Comparison of ENCODE assay signal across 25 cellular contexts in genomic region chr2:221777119-221777518, GRCh38.
DNase-seq lines count a peak whose midpoint lies in the region; ATAC-seq, FAIRE-seq and TF ChIP-seq lines count a peak whose summit lies in the region.
"Had no signal": no experiment of that assay in that cellular context is flagged by ENCODE, and none has a peak within 500 bp of the region (broad histone marks: within the 10 kb centered on the region; RNA-seq: fewer than 3 reads in every experiment).

No MANE protein-coding gene starts in this region.

- CTCF ChIA-PET in HepG2 (lab: Yijun Ruan, JAX; ENCODE audit: low intra/inter-chr PET ratio, low total read pairs) = no interaction called here
- CTCF ChIA-PET in K562 (lab: Yijun Ruan, JAX; ENCODE audit: low intra/inter-chr PET ratio) = no interaction called here

- TF ChIP-seq POLR2A in HepG2 (IDR thresholded peaks at IDR 0.05; ENCODE audit: insufficient read depth in 1 of 2, low read depth in 2 of 2, low read length in 2 of 2) (no peak), right lobe of liver (IDR thresholded peaks at IDR 0.05) (no peak), K562 (conservative IDR thresholded peaks at IDR 0.05) (no peak), sigmoid colon (IDR thresholded peaks at IDR 0.05) (no peak)

- H3K9me1 ChIP-seq in K562 (ENCODE audit: control insufficient read depth, insufficient read depth, low read length) = no peaks in the 10 kb centered on the region

- TF ChIP-seq RAD21 in HepG2 (CRISPR knock-in tag; IDR thresholded peaks at IDR 0.05) (no peak), K562 (CRISPR knock-in tag; conservative IDR thresholded peaks at IDR 0.05 in 1 of 2, IDR thresholded peaks at IDR 0.05 in 1 of 2) (no peak)

- WGBS in HepG2 (ENCODE audit: low lambda C conversion rate) = 4% methylated on average over 1 of the region's 1 CpG
- WGBS in right lobe of liver (ENCODE audit: insufficient coverage, low coverage, low lambda C conversion rate, missing lambda C conversion rate) = 25% methylated on average over 1 of the region's 1 CpG
- 17% methylated on average over 1 of the region's 1 CpG for WGBS in K562 (ENCODE audit: insufficient coverage, low coverage, missing lambda C conversion rate)
- WGBS in sigmoid colon, 2 donors = 57 to 93% methylated on average over 1 of the region's 1 CpG
- WGBS in right cardiac atrium = 49% methylated on average over 1 of the region's 1 CpG

- TF ChIP-seq CTCF in HepG2 (CRISPR knock-in tag; IDR thresholded peaks at IDR 0.05) = no peak
- no peak for TF ChIP-seq CTCF in right lobe of liver (IDR thresholded peaks at IDR 0.05)
- TF ChIP-seq CTCF in K562 (IDR thresholded peaks at IDR 0.05 in 2 of 3, conservative IDR thresholded peaks at IDR 0.05 in 1 of 3; ENCODE audit: insufficient read depth in 2 of 3, low read depth in 1 of 3, low read length in 3 of 3) = no peak
- no peak for TF ChIP-seq CTCF in sigmoid colon (IDR thresholded peaks at IDR 0.05)

- H3K79me2 ChIP-seq in HepG2 (ENCODE audit: insufficient read depth, low read length) (no peaks in the 10 kb centered on the region), K562 (ENCODE audit: control insufficient read depth, insufficient read depth, low read length) (no peaks in the 10 kb centered on the region)

- H3K9ac ChIP-seq in HepG2 (ENCODE audit: insufficient read depth, low read depth, low read length) (no peak overlapping the region), K562 (ENCODE audit: insufficient read depth in 1 of 2, low read depth in 2 of 2, low read length in 2 of 2) (no peak overlapping the region)
- H3K9ac ChIP-seq: BLaER1 had no signal

- H4K20me1 ChIP-seq in HepG2 (ENCODE audit: insufficient read depth, low read length) = no peaks in the 10 kb centered on the region
- no peaks in the 10 kb centered on the region for H4K20me1 ChIP-seq in K562 (replicated peaks; ENCODE audit: control insufficient read depth, insufficient read depth, low read length)
- H4K20me1 ChIP-seq: BLaER1 had no signal

- no peak overlapping the region for H3K27ac ChIP-seq in HepG2 (ENCODE audit: extremely low read length, insufficient read depth, low read length)
- no peak overlapping the region for H3K27ac ChIP-seq in right lobe of liver
- H3K27ac ChIP-seq in K562 (ENCODE audit: extremely low read depth, low read depth, low read length) = no peak overlapping the region
- peak overlapping the region in 3 of 4 donors; percentile 14 to 82 (median 80) for H3K27ac ChIP-seq in sigmoid colon
- H3K27ac ChIP-seq in right cardiac atrium (ENCODE audit: low read length) = no peak overlapping the region
- H3K27ac ChIP-seq: 22Rv1, BLaER1 had no signal

- no peak overlapping the region for H3K4me3 ChIP-seq in HepG2 (replicated peaks in 1 of 3; ENCODE audit: insufficient read depth in 1 of 3, low read depth in 2 of 3, low read length in 3 of 3)
- no peak overlapping the region for H3K4me3 ChIP-seq in right lobe of liver
- H3K4me3 ChIP-seq in K562 = no peak overlapping the region
- no peak overlapping the region for H3K4me3 ChIP-seq in sigmoid colon
- no peak overlapping the region for H3K4me3 ChIP-seq in right cardiac atrium (ENCODE audit: low read length)
- H3K4me3 ChIP-seq: BLaER1, GM12878 had no signal

- H3K27me3 ChIP-seq in HepG2 (ENCODE audit: control insufficient read depth in 1 of 2, insufficient read depth in 2 of 2, low read length in 2 of 2) (no peaks in the 10 kb centered on the region), right lobe of liver (no peaks in the 10 kb centered on the region), K562 (ENCODE audit: control insufficient read depth in 2 of 2, insufficient read depth in 2 of 2, low read length in 2 of 2) (no peaks in the 10 kb centered on the region), sigmoid colon (no peaks in the 10 kb centered on the region), right cardiac atrium (ENCODE audit: control insufficient read depth, insufficient read depth) (no peaks in the 10 kb centered on the region)
- H3K27me3 ChIP-seq: BE2C, BLaER1 had no signal

- TF ChIP-seq EP300 in HepG2 (IDR thresholded peaks at IDR 0.05; ENCODE audit: low read depth in 2 of 2, low read length in 2 of 2) = no peak
- no peak for TF ChIP-seq EP300 in HepG2 (CRISPR knock-in tag; IDR thresholded peaks at IDR 0.05; ENCODE audit: borderline replicate concordance)
- no peak for TF ChIP-seq EP300 in K562 (IDR thresholded peaks at IDR 0.05; ENCODE audit: low read length)
- TF ChIP-seq EP300 in sigmoid colon (IDR thresholded peaks at IDR 0.05) = no peak

- DNase-seq in HepG2 (ENCODE audit: low spot score) = no peak
- no peak for DNase-seq in right lobe of liver
- no peak for DNase-seq in K562 (ENCODE audit: extremely low read depth in 1 of 4, low spot score in 3 of 4)
- no peak for DNase-seq in sigmoid colon
- no peak for DNase-seq in right cardiac atrium
- DNase-seq in NCI-H345 (lab: John Stamatoyannopoulos, UW) = no peak
- DNase-seq: ACHN; BE2C; C1 segment of cervical spinal cord; CD4-positive, alpha-beta memory T cell; CD4-positive, CD25-positive, alpha-beta regulatory T cell; CD8-positive, alpha-beta memory T cell; COR-L47; DMS 273 treated with DMSO at 0.1 percent for 48 hours; DMS153; DMS53; DMS79; DND-41; EL; GDM1 had no signal

- H3K4me2 ChIP-seq in HepG2 (ENCODE audit: low read depth, low read length) (no peak overlapping the region), K562 (ENCODE audit: insufficient read depth, low read length) (no peak overlapping the region)
- H3K4me2 ChIP-seq: BLaER1 had no signal

- no peaks in the 10 kb centered on the region for H3K36me3 ChIP-seq in HepG2 (replicated peaks in 1 of 2; ENCODE audit: control insufficient read depth in 1 of 2, insufficient read depth in 2 of 2, low read length in 2 of 2)
- H3K36me3 ChIP-seq in right lobe of liver = no peaks in the 10 kb centered on the region
- H3K36me3 ChIP-seq in K562 (ENCODE audit: control insufficient read depth, insufficient read depth, low read length) = no peaks in the 10 kb centered on the region
- H3K36me3 ChIP-seq in sigmoid colon = no peaks in the 10 kb centered on the region
- H3K36me3 ChIP-seq: BE2C, BLaER1 had no signal

- H3K4me1 ChIP-seq in HepG2 (ENCODE audit: insufficient read depth, low read length) (no peaks in the 10 kb centered on the region), right lobe of liver (no peaks in the 10 kb centered on the region), K562 (replicated peaks in 1 of 2; ENCODE audit: control insufficient read depth in 2 of 2, insufficient read depth in 2 of 2, low read length in 2 of 2) (no peaks in the 10 kb centered on the region), sigmoid colon (peaks cover 0 to 40% (median 35%) of the 10 kb centered on the region in 4 donors), right cardiac atrium (ENCODE audit: control insufficient read depth, insufficient read depth, low read length) (no peaks in the 10 kb centered on the region)
- H3K4me1 ChIP-seq: BE2C, BLaER1 had no signal

- BruUV-seq in HepG2 (replicated peaks; lab: Mats Ljungman, UMichigan) = no TSS peak
- no TSS peak for BruUV-seq in K562 (replicated peaks; lab: Mats Ljungman, UMichigan)

- ATAC-seq in HepG2 (no peak), right lobe of liver (no peak), K562 (no peak), right cardiac atrium (no peak)
- ATAC-seq: GM12878 had no signal

- FAIRE-seq in HepG2 (lab: Jason Lieb, UNC) (no peak), K562 (lab: Jason Lieb, UNC) (no peak)
- FAIRE-seq: GM12878, GM12892, GM19239 had no signal

- POLR2A ChIA-PET in HepG2 (lab: Yijun Ruan, JAX) (no interaction called here), K562 (lab: Yijun Ruan, JAX) (no interaction called here)

- in situ Hi-C loops in HepG2 (cut with HindIII; ENCODE audit: extremely low pct_ligation_motif_present, low pct_unique_long_range_greater_than_20kb) (no loop called here), K562 (cut with MboI) (no loop called here)

- H2AFZ ChIP-seq in HepG2 (ENCODE audit: low read length) (no peak overlapping the region), K562 (ENCODE audit: low read depth, low read length) (no peak overlapping the region)

- no peaks in the 10 kb centered on the region for H3K9me3 ChIP-seq in HepG2 (ENCODE audit: low read length)
- H3K9me3 ChIP-seq in right lobe of liver = no peaks in the 10 kb centered on the region
- H3K9me3 ChIP-seq in K562 (replicated peaks; ENCODE audit: control insufficient read depth, insufficient read depth, low read depth, low read length) = no peaks in the 10 kb centered on the region
- no peaks in the 10 kb centered on the region for H3K9me3 ChIP-seq in sigmoid colon
- no peaks in the 10 kb centered on the region for H3K9me3 ChIP-seq in right cardiac atrium (ENCODE audit: control insufficient read depth, low read length)
- H3K9me3 ChIP-seq: BE2C, BLaER1 had no signal

- intact Hi-C loops in HepG2 (cut with micrococcal nuclease; ENCODE audit: unreplicated experiment) (no loop called here), right lobe of liver (cut with DNase I) (no loop called here), K562 (cut with micrococcal nuclease) (no loop called here), sigmoid colon (cut with DNase I) (no loop called here), right cardiac atrium (cut with DNase I) (no loop called here)

TF ChIP-seq in HepG2, 621 proteins besides CTCF, POLR2A, EP300 and RAD21:
- no peak for TF ChIP-seq GATA4 (IDR thresholded peaks at IDR 0.05; ENCODE audit: borderline replicate concordance, low read depth)
- peak; percentile 63 for TF ChIP-seq CEBPB (IDR thresholded peaks at IDR 0.05; ENCODE audit: borderline replicate concordance, low read depth, low read length)

TF ChIP-seq in K562, 482 proteins besides CTCF, POLR2A, EP300 and RAD21:
- TF ChIP-seq, protein P1, sequence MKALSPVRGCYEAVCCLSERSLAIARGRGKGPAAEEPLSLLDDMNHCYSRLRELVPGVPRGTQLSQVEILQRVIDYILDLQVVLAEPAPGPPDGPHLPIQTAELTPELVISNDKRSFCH (CRISPR knock-in tag; IDR thresholded peaks at IDR 0.05) = no peak
- TF ChIP-seq, protein P1 (tag; IDR thresholded peaks at IDR 0.05) = no peak
- TF ChIP-seq RBM22 (IDR thresholded peaks at IDR 0.05; ENCODE audit: low read depth, low read length, poor library complexity, severe bottlenecking) (no peak), CEBPG (CRISPR knock-in tag; IDR thresholded peaks at IDR 0.05) (no peak), CEBPG (tag; conservative IDR thresholded peaks at IDR 0.05 in 1 of 2, IDR thresholded peaks at IDR 0.05 in 1 of 2) (peak in 1 of 2 experiments; percentile 85; a peak in 2 of 4 replicates), CEBPB (tag; IDR thresholded peaks at IDR 0.05) (peak; percentile 41; the same call in 1 of the 2 replicates), ZNF354B (CRISPR knock-in tag; IDR thresholded peaks at IDR 0.05) (no peak)

Comparison
In these comparisons a context has a peak if more than half of its experiments do, and no peak if none do; other contexts are left out.
1. H3K27ac ChIP-seq: peak in sigmoid colon (3 of 4); none in HepG2 (single experiment), right lobe of liver (0 of 3), K562 (single experiment) and right cardiac atrium (single experiment).
2. Of the 241 proteins assayed by ChIP-seq in both HepG2 and K562: peak only in HepG2: none; only in K562: none; in both: CEBPB; in neither: 239; mixed calls (peak in some experiments, not most) for 1.